8 cellular contexts compared by ENCODE assay signal in genomic region chr11:128802358-128802981, GRCh38.
DNase-seq lines count a peak whose midpoint lies in the region; ATAC-seq, FAIRE-seq and TF ChIP-seq lines count a peak whose summit lies in the region.

No MANE protein-coding gene starts in this region.

- no peak for FAIRE-seq in H54 (lab: Jason Lieb, UNC)

- H3K4me3 ChIP-seq in adrenal gland (no peak overlapping the region), lower lobe of right lung (no peak overlapping the region)

- intact Hi-C loops in adrenal gland (cut with DNase I) (no loop called here), lower lobe of right lung (cut with DNase I) (no loop called here)

- TF ChIP-seq CTCF in adrenal gland (IDR thresholded peaks at IDR 0.05) = peak in 5 of 6 experiments; percentile 7 to 34 (median 11)
- TF ChIP-seq CTCF in lower lobe of right lung (IDR thresholded peaks at IDR 0.05) = peak; percentile 25

- TF ChIP-seq POLR2A in adrenal gland (IDR thresholded peaks at IDR 0.05) (no peak), H54 (IDR thresholded peaks at IDR 0.05; ENCODE audit: low read depth, low read length) (no peak)

- DNase-seq in DMS153 (lab: John Stamatoyannopoulos, UW) (peak; percentile 54), adrenal gland (no peak), lower lobe of right lung (no peak), H54 (ENCODE audit: insufficient read length, low spot score) (no peak)
- DNase-seq in stimulated activated CD4-positive, alpha-beta T cell treated with anti-CD3 and anti-CD28 coated beads, Interleukin-4, amount 100 ng/mL, for 1 hour = no peak
- no peak for DNase-seq in activated CD4-positive, alpha-beta T cell treated with anti-CD3 and anti-CD28 coated beads, Interleukin-2, amount 50 U/mL, for 1 hour

- peak; percentile 58 for ATAC-seq in HG02759 (IDR thresholded peaks at IDR 0.05; ENCODE audit: unreplicated experiment)
- ATAC-seq in lower lobe of right lung = peak; percentile 48 to 60
- no peak for ATAC-seq in GM19455 (IDR thresholded peaks at IDR 0.05; ENCODE audit: unreplicated experiment)

- H3K4me1 ChIP-seq in adrenal gland (replicated peaks in 1 of 2) = peaks cover 0 to 9% of the 10 kb centered on the region in 2 donors
- peaks cover 18% of the 10 kb centered on the region for H3K4me1 ChIP-seq in lower lobe of right lung

- H3K27me3 ChIP-seq in adrenal gland (no peaks in the 10 kb centered on the region), lower lobe of right lung (ENCODE audit: low read depth) (no peaks in the 10 kb centered on the region)

- H3K9me3 ChIP-seq in adrenal gland (replicated peaks in 1 of 3) (no peaks in the 10 kb centered on the region), lower lobe of right lung (no peaks in the 10 kb centered on the region)

- 53 to 70% (median 64%) methylated on average over 4 of the region's 4 CpGs for WGBS in adrenal gland, 4 donors

- H3K36me3 ChIP-seq in adrenal gland (replicated peaks in 1 of 2) (peaks cover 0 to 5% of the 10 kb centered on the region in 2 donors), lower lobe of right lung (peaks cover 59% of the 10 kb centered on the region)

- peak overlapping the region in 1 of 5 donors; percentile 9 for H3K27ac ChIP-seq in adrenal gland
- H3K27ac ChIP-seq in lower lobe of right lung = no peak overlapping the region
